Comparison of ENCODE assay signal across 1 cellular context in genomic region chr1:179877586-179878265, GRCh38.
TF ChIP-seq lines count a peak whose summit lies in the region.

Gene TOR1AIP2, minus strand, starts transcription at chr1:179877803. Its CDS starts 25,138 bp downstream, at chr1:179852665.

TF ChIP-seq in H1, 55 proteins besides CTCF, POLR2A, EP300 and RAD21 (continued from another document):
- 0 out of 2 replicates have a peak, but pooled peaks have one; percentile 39 for TF ChIP-seq CEBPB (IDR thresholded peaks at IDR 0.05; ENCODE audit: low read depth, low read length)
- TF ChIP-seq GTF2F1 (IDR thresholded peaks at IDR 0.05; ENCODE audit: borderline replicate concordance, low read depth, low read length), result no peak
- no peak for TF ChIP-seq EZH2 (IDR thresholded peaks at IDR 0.05; ENCODE audit: low read depth, low read length, severe bottlenecking)
- TF ChIP-seq SIN3A (conservative IDR thresholded peaks at IDR 0.05 in 1 of 2, IDR thresholded peaks at IDR 0.05 in 1 of 2; ENCODE audit: low read depth in 1 of 2, low read length in 2 of 2), result peak; percentile 48 to 67; a peak in 3 of 4 replicates
- TF ChIP-seq FOSL1 (IDR thresholded peaks at IDR 0.05; ENCODE audit: insufficient read depth, low read depth, low read length), result no peak
- TF ChIP-seq CBX8 (IDR thresholded peaks at IDR 0.05; ENCODE audit: borderline replicate concordance, low read depth, low read length), result no peak
- peak; percentile 25; the same call in 1 of the 2 replicates for TF ChIP-seq MAX (IDR thresholded peaks at IDR 0.05)
- peak; percentile 97 for TF ChIP-seq TAF1 (IDR thresholded peaks at IDR 0.05; ENCODE audit: low read depth, low read length)
- TF ChIP-seq PHF8 (conservative IDR thresholded peaks at IDR 0.05; ENCODE audit: low read depth, low read length), result peak; percentile 95
- TF ChIP-seq SIX5 (IDR thresholded peaks at IDR 0.05; ENCODE audit: low read depth, low read length), result peak; percentile 78
- 0 out of 2 replicates have a peak, but pooled peaks have one; percentile 16 for TF ChIP-seq SRF (IDR thresholded peaks at IDR 0.05; ENCODE audit: low read depth, low read length)
- no peak for TF ChIP-seq BRCA1 (IDR thresholded peaks at IDR 0.05; ENCODE audit: low read depth, low read length)
- TF ChIP-seq ASH2L (IDR thresholded peaks at IDR 0.05; ENCODE audit: low read length), result peak; percentile 72
- TF ChIP-seq HDAC2 (IDR thresholded peaks at IDR 0.05; ENCODE audit: borderline replicate concordance in 1 of 2, low read depth in 2 of 2, low read length in 2 of 2), result peak in 1 of 2 experiments; percentile 63; a peak in 1 of 4 replicates
- peak; percentile 97 for TF ChIP-seq KDM1A (IDR thresholded peaks at IDR 0.05; ENCODE audit: borderline replicate concordance, low read length)
- TF ChIP-seq MAFK (IDR thresholded peaks at IDR 0.05; ENCODE audit: low read depth, low read length), result no peak
- peak; percentile 88 for TF ChIP-seq TBP (IDR thresholded peaks at IDR 0.05; ENCODE audit: low read depth, low read length)
- no peak for TF ChIP-seq SP4 (IDR thresholded peaks at IDR 0.05; ENCODE audit: low read length)
- TF ChIP-seq TEAD4 (IDR thresholded peaks at IDR 0.05; ENCODE audit: low read depth, low read length), result 0 out of 2 replicates have a peak, but pooled peaks have one; percentile 2
